ENCODE assay signal across 32 cellular contexts in genomic region chr17:83035722-83036121, GRCh38.
"Had no signal": no experiment of that assay in that cellular context is flagged by ENCODE, and none has a peak within 500 bp of the region (broad histone marks: within the 10 kb centered on the region; RNA-seq: fewer than 3 reads in every experiment).

No MANE protein-coding gene starts in this region.

- H3K27ac Mint-ChIP-seq: activated naive CD4-positive, alpha-beta T cell treated with anti-CD3 and anti-CD28 coated beads for 36 hours; activated naive CD8-positive, alpha-beta T cell treated with anti-CD3 and anti-CD28 coated beads for 36 hours; activated T-helper 2 cell treated with anti-CD3 and anti-CD28 coated beads, Interferon-gamma antibody, Interleukin-2, Interleukin-4, amounts not matched to agents 10 μg/mL and 5 μg/mL and 100 μg/mL, durations not matched to agents 14 hours and 24 hours and 36 hours; mesothelial cell of epicardium; naive B cell; stimulated activated naive B cell treated with anti-CD40 and anti-IgM and Interleukin-4, amounts not matched to agents 10 μg/mL and 1 μg/mL and 100 μg/mL, for 72 hours had no signal

- H3K36me3 ChIP-seq: cardiac muscle cell, colonic mucosa, gastrocnemius medialis, thyroid gland had no signal

- H3K4me2 ChIP-seq: hepatocyte had no signal

- DNase-seq: activated CD4-positive, alpha-beta T cell treated with anti-CD3 and anti-CD28 coated beads for 4 hours; activated CD4-positive, alpha-beta T cell treated with anti-CD3 and anti-CD28 coated beads, Interleukin-2, amount 50 U/mL, for 4 hours; activated naive CD4-positive, alpha-beta T cell treated with anti-CD3 and anti-CD28 coated beads for 36 hours; activated naive CD8-positive, alpha-beta T cell treated with anti-CD3 and anti-CD28 coated beads for 36 hours; aorta; body of pancreas; cerebellar nuclear complex; colonic mucosa; effector memory CD4-positive, alpha-beta T cell; gastrocnemius medialis; glutamatergic neuron; left cardiac atrium; mammary epithelial cell; naive B cell; nephron progenitor cell; nucleus accumbens; sigmoid colon; small intestine; stimulated activated CD4-positive, alpha-beta T cell treated with anti-CD3 and anti-CD28 coated beads, Interleukin-1b, Interleukin-23, amount 100 ng/mL, for 48 hours; stimulated activated CD4-positive, alpha-beta T cell treated with anti-CD3 and anti-CD28 coated beads, Interleukin-4, amount 100 ng/mL, for 4 hours; stimulated activated CD8-positive, alpha-beta memory T cell treated with anti-CD3 and anti-CD28 coated beads, Interleukin-4, amount 100 ng/mL, for 48 hours; stimulated activated naive B cell treated with anti-CD40 and anti-IgM and Interleukin-4, amounts not matched to agents 10 μg/mL and 1 μg/mL and 100 μg/mL, for 72 hours; stomach; T-helper 9 cell; thyroid gland had no signal

- H2AFZ ChIP-seq: hepatocyte had no signal

- H3K27me3 Mint-ChIP-seq: activated naive CD8-positive, alpha-beta T cell treated with anti-CD3 and anti-CD28 coated beads for 36 hours; naive B cell; stimulated activated naive B cell treated with anti-CD40 and anti-IgM and Interleukin-4, amounts not matched to agents 10 μg/mL and 1 μg/mL and 100 μg/mL, for 72 hours had no signal

- ATAC-seq: body of pancreas; gastrocnemius medialis; left cardiac atrium; stimulated activated naive B cell treated with anti-CD40 and anti-IgM and Interleukin-4, amounts not matched to agents 10 μg/mL and 1 μg/mL and 100 μg/mL, for 72 hours; upper lobe of right lung had no signal

- H3K27me3 ChIP-seq: adrenal gland, body of pancreas, cardiac muscle cell, colonic mucosa, gastrocnemius medialis, hepatocyte, sigmoid colon, stomach, thyroid gland, upper lobe of right lung had no signal

- H3K4me1 ChIP-seq: adrenal gland, body of pancreas, colonic mucosa, gastrocnemius medialis, sigmoid colon, stomach, thyroid gland, upper lobe of right lung had no signal

- H3K4me1 Mint-ChIP-seq: activated naive CD8-positive, alpha-beta T cell treated with anti-CD3 and anti-CD28 coated beads for 36 hours; mesothelial cell of epicardium; naive B cell; stimulated activated naive B cell treated with anti-CD40 and anti-IgM and Interleukin-4, amounts not matched to agents 10 μg/mL and 1 μg/mL and 100 μg/mL, for 72 hours had no signal

- H3K27ac ChIP-seq: adrenal gland, body of pancreas, cardiac muscle cell, colonic mucosa, gastrocnemius medialis, hepatocyte, sigmoid colon, stomach, thyroid gland, upper lobe of right lung, VCaP had no signal

- H3K79me2 ChIP-seq: hepatocyte had no signal

- H3K4me3 ChIP-seq: adrenal gland, body of pancreas, cardiac muscle cell, colonic mucosa, gastrocnemius medialis, hepatocyte, sigmoid colon, stomach, thyroid gland, upper lobe of right lung had no signal

- H3K9me3 Mint-ChIP-seq: activated naive CD4-positive, alpha-beta T cell treated with anti-CD3 and anti-CD28 coated beads for 36 hours; stimulated activated naive B cell treated with anti-CD40 and anti-IgM and Interleukin-4, amounts not matched to agents 10 μg/mL and 1 μg/mL and 100 μg/mL, for 72 hours had no signal

- H3K4me3 Mint-ChIP-seq: activated naive CD4-positive, alpha-beta T cell treated with anti-CD3 and anti-CD28 coated beads for 36 hours; activated naive CD8-positive, alpha-beta T cell treated with anti-CD3 and anti-CD28 coated beads for 36 hours; mesothelial cell of epicardium; naive B cell; nephron progenitor cell; stimulated activated naive B cell treated with anti-CD40 and anti-IgM and Interleukin-4, amounts not matched to agents 10 μg/mL and 1 μg/mL and 100 μg/mL, for 72 hours had no signal

- H3K9me3 ChIP-seq: adrenal gland, body of pancreas, colonic mucosa, gastrocnemius medialis, sigmoid colon, thyroid gland, upper lobe of right lung had no signal
